33 cellular contexts compared by ENCODE assay signal in genomic region chr12:66417217-66417616, GRCh38.
DNase-seq lines count a peak whose midpoint lies in the region; ATAC-seq and TF ChIP-seq lines count a peak whose summit lies in the region.
"Had no signal": no experiment of that assay in that cellular context is flagged by ENCODE, and none has a peak within 500 bp of the region (broad histone marks: within the 10 kb centered on the region; RNA-seq: fewer than 3 reads in every experiment).

No MANE protein-coding gene starts in this region.

- H3K36me3 ChIP-seq in heart right ventricle (no peaks in the 10 kb centered on the region), right atrium auricular region (no peaks in the 10 kb centered on the region)
- H3K36me3 ChIP-seq: BE2C; BLaER1; BLaER1 treated with 17β-estradiol and CSF1 and Interleukin-3, amounts not matched to agents 10 nM and 100 nM had no signal

- H3K27ac ChIP-seq in heart right ventricle = no peak overlapping the region
- no peak overlapping the region for H3K27ac ChIP-seq in right atrium auricular region
- H3K27ac ChIP-seq: 22Rv1; A549; BLaER1; BLaER1 treated with 17β-estradiol and CSF1 and Interleukin-3, amounts not matched to agents 10 nM and 100 nM; C4-2B had no signal

- H3K9me3 ChIP-seq in heart right ventricle (peaks cover 0 to 5% (median 0%) of the 10 kb centered on the region in 11 donors), right atrium auricular region (no peaks in the 10 kb centered on the region)
- H3K9me3 ChIP-seq: BE2C, Caco-2 had no signal

- peaks cover 0 to 3% (median 0%) of the 10 kb centered on the region in 7 donors for H3K27me3 ChIP-seq in heart right ventricle
- H3K27me3 ChIP-seq in right atrium auricular region = no peaks in the 10 kb centered on the region
- H3K27me3 ChIP-seq: BE2C; BLaER1; BLaER1 treated with 17β-estradiol and CSF1 and Interleukin-3, amounts not matched to agents 10 nM and 100 nM had no signal

- ATAC-seq in Right ventricle myocardium inferior = peak; percentile 78
- no peak for ATAC-seq in heart right ventricle
- peak; percentile 53 for ATAC-seq in Right ventricle myocardium superior (ENCODE audit: poor library complexity)
- peak; percentile 43 for ATAC-seq in left ventricle myocardium superior
- no peak for ATAC-seq in left cardiac atrium
- ATAC-seq in HG03159 (IDR thresholded peaks at IDR 0.05; ENCODE audit: unreplicated experiment) = no peak
- ATAC-seq: A549; CD8-positive, alpha-beta T cell had no signal

- H3K4me1 ChIP-seq in heart right ventricle (no peaks in the 10 kb centered on the region), right atrium auricular region (no peaks in the 10 kb centered on the region)
- H3K4me1 ChIP-seq: A549; BE2C; BLaER1; BLaER1 treated with 17β-estradiol and CSF1 and Interleukin-3, amounts not matched to agents 10 nM and 100 nM; Caco-2 had no signal

- TF ChIP-seq CTCF in heart right ventricle (IDR thresholded peaks at IDR 0.05) (no peak), right atrium auricular region (IDR thresholded peaks at IDR 0.05) (no peak)

- no peak for DNase-seq in Right ventricle myocardium inferior (ENCODE audit: missing footprints)
- no peak for DNase-seq in heart right ventricle
- DNase-seq in Right ventricle myocardium superior = no peak
- DNase-seq in right atrium auricular region (ENCODE audit: low spot score) = no peak
- no peak for DNase-seq in left ventricle myocardium superior
- DNase-seq in left cardiac atrium = no peak
- DNase-seq in inferior parietal cortex (ENCODE audit: extremely low spot score) = peak; percentile 22
- DNase-seq: 8988T; ACHN; AML-193; BE2C; C1 segment of cervical spinal cord; Caco-2; Calu3; CD4-positive, alpha-beta memory T cell; CD4-positive, alpha-beta T cell; CD4-positive, CD25-positive, alpha-beta regulatory T cell; CD8-positive, alpha-beta memory T cell; CD8-positive, alpha-beta T cell; COR-L47; DMS 273 treated with DMSO at 0.1 percent for 48 hours; DMS153; DMS53; DMS79; DMS79 treated with DMSO at 0.1 percent for 48 hours; DND-41; EL had no signal

- intact Hi-C loops in Right ventricle myocardium inferior (cut with DNase I) = no loop called here
- intact Hi-C loops in heart right ventricle (cut with DNase I) = no loop called here
- intact Hi-C loops in Right ventricle myocardium superior (cut with DNase I) = no loop called here
- intact Hi-C loops in left ventricle myocardium superior (cut with micrococcal nuclease) = no loop called here
- intact Hi-C loops in left cardiac atrium (cut with DNase I) = no loop called here

- WGBS in heart right ventricle, 2 donors = 68 to 81% methylated on average over 1 of the region's 1 CpG

- H3K4me3 ChIP-seq in heart right ventricle (no peak overlapping the region), right atrium auricular region (no peak overlapping the region)
- H3K4me3 ChIP-seq: A549; BLaER1; BLaER1 treated with 17β-estradiol and CSF1 and Interleukin-3, amounts not matched to agents 10 nM and 100 nM had no signal

Comparison
In these comparisons a context has a peak if more than half of its experiments do, and no peak if none do; other contexts are left out.
1. ATAC-seq: peak in Right ventricle myocardium inferior (single experiment), Right ventricle myocardium superior (single experiment) and left ventricle myocardium superior (single experiment); none in heart right ventricle (0 of 8), left cardiac atrium (0 of 2) and HG03159 (single experiment).